ENCODE assay signal across 1 cellular context in the genomic region with DNA sequence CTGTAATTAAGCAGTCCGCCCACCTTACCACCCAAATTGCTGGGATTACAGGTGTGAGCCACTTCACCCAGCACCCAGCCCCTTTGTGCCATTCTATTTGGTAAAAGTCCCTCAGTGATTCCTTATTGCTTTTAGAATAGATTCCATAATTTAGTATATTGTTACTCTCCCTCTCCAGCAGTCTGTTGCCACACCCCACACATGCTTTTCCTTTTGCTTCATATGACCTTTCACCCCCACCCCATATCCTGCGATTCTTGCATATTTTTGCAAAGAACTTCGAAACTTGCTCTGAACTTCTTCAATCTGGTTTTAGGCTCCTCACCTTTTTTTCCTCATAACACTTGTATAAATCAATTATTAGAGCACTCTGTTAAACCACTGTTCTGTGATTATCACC.
TF ChIP-seq lines count a peak whose summit lies in the region.

No MANE protein-coding gene starts in this region.

TF ChIP-seq in HepG2, 621 proteins besides CTCF, POLR2A, EP300 and RAD21 (continued from another document):
- TF ChIP-seq NRL (CRISPR knock-in tag; IDR thresholded peaks at IDR 0.05; ENCODE audit: borderline replicate concordance), result no peak
- no peak for TF ChIP-seq ZNF143 (CRISPR knock-in tag; IDR thresholded peaks at IDR 0.05)
- TF ChIP-seq SMAD1 (CRISPR knock-in tag; IDR thresholded peaks at IDR 0.05; ENCODE audit: borderline replicate concordance, low read depth), result no peak
- TF ChIP-seq, protein P1, sequence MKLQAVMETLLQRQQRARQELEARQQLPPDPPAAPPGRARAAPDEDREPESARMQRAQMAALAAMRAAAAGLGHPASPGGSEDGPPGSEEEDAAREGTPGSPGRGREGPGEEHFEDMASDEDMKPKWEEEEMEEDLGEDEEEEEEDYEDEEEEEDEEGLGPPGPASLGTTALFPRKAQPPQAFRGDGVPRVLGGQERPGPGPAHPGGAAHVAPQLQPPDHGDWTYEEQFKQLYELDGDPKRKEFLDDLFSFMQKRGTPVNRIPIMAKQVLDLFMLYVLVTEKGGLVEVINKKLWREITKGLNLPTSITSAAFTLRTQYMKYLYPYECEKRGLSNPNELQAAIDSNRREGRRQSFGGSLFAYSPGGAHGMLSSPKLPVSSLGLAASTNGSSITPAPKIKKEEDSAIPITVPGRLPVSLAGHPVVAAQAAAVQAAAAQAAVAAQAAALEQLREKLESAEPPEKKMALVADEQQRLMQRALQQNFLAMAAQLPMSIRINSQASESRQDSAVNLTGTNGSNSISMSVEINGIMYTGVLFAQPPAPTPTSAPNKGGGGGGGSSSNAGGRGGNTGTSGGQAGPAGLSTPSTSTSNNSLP (IDR thresholded peaks at IDR 0.05; ENCODE audit: low read depth, low read length), result no peak
- TF ChIP-seq TAF1 (CRISPR knock-in tag; IDR thresholded peaks at IDR 0.05), result no peak
- TF ChIP-seq FOXA3 (CRISPR knock-in tag; IDR thresholded peaks at IDR 0.05), result no peak
- TF ChIP-seq YEATS4 (CRISPR knock-in tag; IDR thresholded peaks at IDR 0.05; ENCODE audit: borderline replicate concordance), result no peak
TF ChIP-seq in HepG2: peak in this region for 0.
